13 cellular contexts compared by ENCODE assay signal in genomic region chr14:95256011-95256775, GRCh38.
A peak's percentile ranks its signal among the peaks of the same experiment; 100 is the strongest.
DNase-seq lines count a peak whose midpoint lies in the region; ATAC-seq, FAIRE-seq and TF ChIP-seq lines count a peak whose summit lies in the region.
"Had no signal": no experiment of that assay in that cellular context is flagged by ENCODE, and none has a peak within 500 bp of the region (broad histone marks: within the 10 kb centered on the region; RNA-seq: fewer than 3 reads in every experiment).

No MANE protein-coding gene starts in this region.

- peak; percentile 44 for DNase-seq in natural killer cell treated with Interleukin-12 subunit alpha and Interleukin-12 subunit beta and Interleukin-15 and Interleukin-18, amount 100 ng/mL, for 72 hours (ENCODE audit: low spot score)
- DNase-seq in natural killer cell (no peak), Panc1 (ENCODE audit: low read depth, low spot score) (no peak), keratinocyte (ENCODE audit: low read depth, low spot score) (no peak), type B pancreatic cell (ENCODE audit: extremely low spot score, unreplicated experiment) (peak; percentile 55)
- DNase-seq in activated T-cell treated with anti-CD3 and anti-CD28 coated beads, Interleukin-2, amount 50 U/mL, for 4 hours: no peak
- DNase-seq: activated CD4-positive, alpha-beta T cell treated with anti-CD3 and anti-CD28 coated beads for 1 hour; spleen had no signal

- H3K4me3 Mint-ChIP-seq in natural killer cell treated with Interleukin-12 subunit alpha and Interleukin-12 subunit beta and Interleukin-15 and Interleukin-18, amount 100 ng/mL, for 72 hours: no peak overlapping the region
- H3K4me3 Mint-ChIP-seq in natural killer cell: no peak overlapping the region
- no peak overlapping the region for H3K4me3 Mint-ChIP-seq in type B pancreatic cell
- no peak overlapping the region for H3K4me3 Mint-ChIP-seq in activated T-cell treated with anti-CD3 and anti-CD28 coated beads, Interleukin-2, amount 50 U/mL, for 4 hours
- H3K4me3 Mint-ChIP-seq: activated naive CD8-positive, alpha-beta T cell had no signal

- no peaks in the 10 kb centered on the region for H4K20me1 ChIP-seq in keratinocyte (ENCODE audit: control insufficient read depth, extremely low read depth, insufficient read depth, low read length)

- H3K4me1 ChIP-seq in Panc1 (ENCODE audit: control insufficient read depth, insufficient read depth, low read length) (peaks cover 25% of the 10 kb centered on the region), keratinocyte (ENCODE audit: control insufficient read depth, extremely low read depth, insufficient read depth, low read length) (peaks cover 31% of the 10 kb centered on the region)

- no TSS peak for BruUV-seq in Panc1 (replicated peaks; lab: Mats Ljungman, UMichigan)

- H3K4me1 Mint-ChIP-seq in natural killer cell treated with Interleukin-12 subunit alpha and Interleukin-12 subunit beta and Interleukin-15 and Interleukin-18, amount 100 ng/mL, for 72 hours (ENCODE audit: low read depth in 2 of 2): peaks cover 6 to 13% of the 10 kb centered on the region in 2 donors
- H3K4me1 Mint-ChIP-seq in natural killer cell (no peaks in the 10 kb centered on the region), type B pancreatic cell (ENCODE audit: unreplicated experiment) (peaks cover 36% of the 10 kb centered on the region)
- H3K4me1 Mint-ChIP-seq in activated T-cell treated with anti-CD3 and anti-CD28 coated beads, Interleukin-2, amount 50 U/mL, for 4 hours (ENCODE audit: low read depth): peaks cover 8% of the 10 kb centered on the region

- no peaks in the 10 kb centered on the region for H3K79me2 ChIP-seq in keratinocyte (ENCODE audit: control insufficient read depth, insufficient read depth, low read length)

- CTCF ChIA-PET in Panc1 (lab: Charles Lee): no interaction called here

- no peak for TF ChIP-seq CTCF in natural killer cell (IDR thresholded peaks at IDR 0.05)
- no peak for TF ChIP-seq CTCF in Panc1 (IDR thresholded peaks at IDR 0.05)
- no peak for TF ChIP-seq CTCF in keratinocyte (optimal IDR thresholded peaks at IDR 0.05 in 1 of 3, IDR thresholded peaks at IDR 0.05 in 1 of 3, conservative IDR thresholded peaks at IDR 0.05 in 1 of 3; ENCODE audit: extremely low read depth in 1 of 3, insufficient read depth in 2 of 3, low read length in 3 of 3)
- TF ChIP-seq CTCF in type B pancreatic cell (conservative IDR thresholded peaks at IDR 0.05): no peak

- H3K4me3 ChIP-seq in Panc1 (ENCODE audit: low read depth in 2 of 2, low read length in 2 of 2) (no peak overlapping the region), keratinocyte (ENCODE audit: control insufficient read depth in 2 of 3, extremely low read depth in 1 of 3, insufficient read depth in 2 of 3, low read depth in 1 of 3, low read length in 3 of 3) (no peak overlapping the region)
- H3K4me3 ChIP-seq: spleen had no signal

- in situ Hi-C loops in Panc1 (cut with HindIII; ENCODE audit: low pct_unique_long_range_greater_than_20kb, low sequenced_read_pairs): no loop called here

- dilution Hi-C loops in keratinocyte (cut with MboI; ENCODE audit: extremely low pct_ligation_motif_present, low sequenced_read_pairs): no loop called here

- ATAC-seq in natural killer cell treated with Interleukin-12 subunit alpha and Interleukin-12 subunit beta and Interleukin-15 and Interleukin-18, amount 100 ng/mL, for 72 hours: no peak
- no peak for ATAC-seq in natural killer cell
- 0 out of 2 replicates have a peak, but pooled peaks have one; percentile 10 for ATAC-seq in Panc1
- ATAC-seq in HG03354 (IDR thresholded peaks at IDR 0.05; ENCODE audit: poor library complexity, severe bottlenecking, unreplicated experiment): no peak
- no peak for ATAC-seq in activated T-cell treated with anti-CD3 and anti-CD28 coated beads, Interleukin-2, amount 50 U/mL, for 4 hours
- no peak for ATAC-seq in GM21737 (IDR thresholded peaks at IDR 0.05; ENCODE audit: unreplicated experiment)

- H3K27me3 Mint-ChIP-seq in natural killer cell treated with Interleukin-12 subunit alpha and Interleukin-12 subunit beta and Interleukin-15 and Interleukin-18, amount 100 ng/mL, for 72 hours: peaks cover 0 to 7% of the 10 kb centered on the region in 2 donors
- H3K27me3 Mint-ChIP-seq in natural killer cell (ENCODE audit: low read depth in 2 of 2): no peaks in the 10 kb centered on the region
- no peaks in the 10 kb centered on the region for H3K27me3 Mint-ChIP-seq in type B pancreatic cell
- peaks cover 3% of the 10 kb centered on the region for H3K27me3 Mint-ChIP-seq in activated T-cell treated with anti-CD3 and anti-CD28 coated beads, Interleukin-2, amount 50 U/mL, for 4 hours (ENCODE audit: low read depth)
- H3K27me3 Mint-ChIP-seq: activated naive CD8-positive, alpha-beta T cell; B cell had no signal

- H3K27ac ChIP-seq in Panc1 (ENCODE audit: low read length) (peak overlapping the region; percentile 49; the same call in 1 of the 2 replicates), keratinocyte (ENCODE audit: control insufficient read depth, insufficient read depth, low read length) (peak overlapping the region; percentile 23)
- H3K27ac ChIP-seq: lower lobe of right lung, spleen had no signal

- H3K9me3 ChIP-seq in Panc1 (ENCODE audit: control insufficient read depth, insufficient read depth, low read depth, low read length) (no peaks in the 10 kb centered on the region), keratinocyte (ENCODE audit: control insufficient read depth, low read depth, low read length) (no peaks in the 10 kb centered on the region)
- H3K9me3 ChIP-seq: lower lobe of right lung, spleen had no signal

- POLR2A ChIA-PET in Panc1 (lab: Charles Lee): no interaction called here

- H2AFZ ChIP-seq in keratinocyte (ENCODE audit: control insufficient read depth, low read length): no peak overlapping the region

- H3K27me3 ChIP-seq in Panc1 (ENCODE audit: control insufficient read depth, insufficient read depth, low read length): no peaks in the 10 kb centered on the region
- H3K27me3 ChIP-seq in keratinocyte (ENCODE audit: control insufficient read depth, extremely low read depth, insufficient read depth, low read length): no peaks in the 10 kb centered on the region
- H3K27me3 ChIP-seq: spleen had no signal

- no peaks in the 10 kb centered on the region for H3K9me3 Mint-ChIP-seq in natural killer cell treated with Interleukin-12 subunit alpha and Interleukin-12 subunit beta and Interleukin-15 and Interleukin-18, amount 100 ng/mL, for 72 hours
- H3K9me3 Mint-ChIP-seq in natural killer cell (no peaks in the 10 kb centered on the region), type B pancreatic cell (no peaks in the 10 kb centered on the region)
- H3K9me3 Mint-ChIP-seq in activated T-cell treated with anti-CD3 and anti-CD28 coated beads, Interleukin-2, amount 50 U/mL, for 4 hours: no peaks in the 10 kb centered on the region

- no peaks in the 10 kb centered on the region for H3K36me3 ChIP-seq in Panc1 (ENCODE audit: control insufficient read depth, insufficient read depth, low read length)
- H3K36me3 ChIP-seq in keratinocyte (ENCODE audit: control insufficient read depth in 2 of 2, extremely low read depth in 1 of 2, insufficient read depth in 2 of 2, low read length in 2 of 2): no peaks in the 10 kb centered on the region
- H3K36me3 ChIP-seq: lower lobe of right lung, spleen had no signal

- H3K9ac ChIP-seq in keratinocyte (ENCODE audit: control insufficient read depth, extremely low read depth, insufficient read depth, low read length): no peak overlapping the region

- peak overlapping the region in 1 of 2 donors; percentile 40 for H3K27ac Mint-ChIP-seq in natural killer cell treated with Interleukin-12 subunit alpha and Interleukin-12 subunit beta and Interleukin-15 and Interleukin-18, amount 100 ng/mL, for 72 hours
- no peak overlapping the region for H3K27ac Mint-ChIP-seq in natural killer cell
- H3K27ac Mint-ChIP-seq in type B pancreatic cell: peak overlapping the region; percentile 77
- H3K27ac Mint-ChIP-seq: activated naive CD8-positive, alpha-beta T cell; B cell had no signal

- no peak for FAIRE-seq in keratinocyte (lab: Jason Lieb, UNC)

- H3K9me1 ChIP-seq in keratinocyte (ENCODE audit: control insufficient read depth, extremely low read depth, insufficient read depth, low read length): no peaks in the 10 kb centered on the region

- H3K36me3 Mint-ChIP-seq in natural killer cell treated with Interleukin-12 subunit alpha and Interleukin-12 subunit beta and Interleukin-15 and Interleukin-18, amount 100 ng/mL, for 72 hours: no peaks in the 10 kb centered on the region
- no peaks in the 10 kb centered on the region for H3K36me3 Mint-ChIP-seq in natural killer cell
- no peaks in the 10 kb centered on the region for H3K36me3 Mint-ChIP-seq in type B pancreatic cell
- H3K36me3 Mint-ChIP-seq in activated T-cell treated with anti-CD3 and anti-CD28 coated beads, Interleukin-2, amount 50 U/mL, for 4 hours (ENCODE audit: insufficient read depth): no peaks in the 10 kb centered on the region
- H3K36me3 Mint-ChIP-seq: activated naive CD8-positive, alpha-beta T cell had no signal

- intact Hi-C loops in natural killer cell (cut with micrococcal nuclease): no loop called here
- intact Hi-C loops in Panc1 (cut with micrococcal nuclease; ENCODE audit: unreplicated experiment): no loop called here

- no peak overlapping the region for H3K4me2 ChIP-seq in keratinocyte (ENCODE audit: control insufficient read depth, extremely low read depth, insufficient read depth, low read depth, low read length)

Comparison
In these comparisons a context has a peak if more than half of its experiments do, and no peak if none do; other contexts are left out.
1. DNase-seq: peak in natural killer cell treated with Interleukin-12 subunit alpha and Interleukin-12 subunit beta and Interleukin-15 and Interleukin-18, amount 100 ng/mL, for 72 hours (single experiment) and type B pancreatic cell (single experiment); none in natural killer cell (single experiment), Panc1 (single experiment), keratinocyte (single experiment) and activated T-cell treated with anti-CD3 and anti-CD28 coated beads, Interleukin-2, amount 50 U/mL, for 4 hours (single experiment).